In the genomic region with DNA sequence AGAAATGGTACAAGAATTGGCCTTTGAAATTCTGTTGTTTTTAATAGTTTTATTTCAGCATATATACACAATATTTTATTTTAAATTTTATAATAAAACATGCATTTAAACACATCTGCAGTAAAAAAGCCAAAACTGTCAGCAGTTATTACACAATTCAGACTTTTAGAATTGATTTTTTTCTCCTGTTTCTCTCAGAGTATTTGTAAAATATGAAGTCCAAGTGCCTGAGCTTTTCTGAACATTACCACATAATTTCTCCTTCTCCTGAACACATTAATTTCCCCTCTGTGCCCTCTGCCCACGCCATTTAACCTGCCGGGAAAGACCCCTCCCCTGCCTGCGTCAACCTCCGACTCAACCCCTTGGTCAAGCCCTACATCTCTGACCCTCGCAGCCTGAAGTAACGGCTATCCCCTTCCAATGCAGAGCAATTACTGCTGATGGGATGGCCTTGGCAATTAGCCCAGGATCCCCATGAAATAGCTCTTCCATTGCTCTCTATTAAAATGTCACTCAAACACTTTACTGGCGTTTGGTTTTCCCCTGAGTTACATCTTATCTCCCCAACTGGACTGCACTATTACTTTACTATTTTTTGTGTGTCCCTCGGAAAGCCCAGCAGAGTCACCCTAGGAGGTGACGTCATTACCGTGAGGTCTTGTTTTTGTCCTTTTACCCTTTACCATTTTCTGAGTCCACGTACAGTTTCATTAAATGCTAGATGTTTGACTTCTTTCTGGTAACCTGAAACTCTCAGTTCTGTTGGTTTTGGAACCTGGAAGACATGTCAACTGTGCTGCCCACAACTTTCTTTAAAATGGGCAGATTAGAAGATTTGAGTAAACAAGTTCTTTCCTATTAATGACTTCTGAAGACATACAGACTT, we compare ENCODE assay signal across 1 cellular context.
TF ChIP-seq lines count a peak whose summit lies in the region.

No MANE protein-coding gene starts in this region.

TF ChIP-seq in K562, 482 proteins besides CTCF, POLR2A, EP300 and RAD21 (continued from another document and continues in another):
- no peak for TF ChIP-seq E4F1 (CRISPR knock-in tag; IDR thresholded peaks at IDR 0.05; ENCODE audit: borderline replicate concordance)
- peak; percentile 40; the same call in 1 of the 2 replicates for TF ChIP-seq MAFG (tag; conservative IDR thresholded peaks at IDR 0.05)
- TF ChIP-seq ZNF444 (CRISPR knock-in tag; IDR thresholded peaks at IDR 0.05): no peak
- TF ChIP-seq ZBTB1 (CRISPR knock-in tag; IDR thresholded peaks at IDR 0.05; ENCODE audit: borderline replicate concordance, low read depth): no peak
- TF ChIP-seq HOXB6 (CRISPR knock-in tag; IDR thresholded peaks at IDR 0.05; ENCODE audit: borderline replicate concordance): no peak
- TF ChIP-seq, protein P1, sequence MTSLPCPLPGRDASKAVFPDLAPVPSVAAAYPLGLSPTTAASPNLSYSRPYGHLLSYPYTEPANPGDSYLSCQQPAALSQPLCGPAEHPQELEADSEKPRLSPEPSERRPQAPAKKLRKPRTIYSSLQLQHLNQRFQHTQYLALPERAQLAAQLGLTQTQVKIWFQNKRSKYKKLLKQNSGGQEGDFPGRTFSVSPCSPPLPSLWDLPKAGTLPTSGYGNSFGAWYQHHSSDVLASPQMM (CRISPR knock-in tag; IDR thresholded peaks at IDR 0.05): no peak
- TF ChIP-seq PCBP2 (IDR thresholded peaks at IDR 0.05; ENCODE audit: low read depth, low read length, poor library complexity, severe bottlenecking): no peak
- TF ChIP-seq DPF2 (IDR thresholded peaks at IDR 0.05): peak; percentile 74; the same call in 1 of the 2 replicates
- TF ChIP-seq ZNF197 (CRISPR knock-in tag; IDR thresholded peaks at IDR 0.05; ENCODE audit: low read depth): no peak
- TF ChIP-seq TRIM24 (IDR thresholded peaks at IDR 0.05): no peak
- no peak for TF ChIP-seq RBM34 (IDR thresholded peaks at IDR 0.05; ENCODE audit: borderline replicate concordance, insufficient read depth, low read length)
- TF ChIP-seq MCM5 (IDR thresholded peaks at IDR 0.05; ENCODE audit: low read depth): no peak
- no peak for TF ChIP-seq CCNT2 (IDR thresholded peaks at IDR 0.05; ENCODE audit: borderline replicate concordance, extremely low read depth, insufficient read length, low read depth, low read length)
- no peak for TF ChIP-seq ETV6 (IDR thresholded peaks at IDR 0.05; ENCODE audit: borderline replicate concordance in 1 of 2, low read depth in 2 of 2, low read length in 1 of 2)
- TF ChIP-seq ETV6 (CRISPR knock-in tag; IDR thresholded peaks at IDR 0.05; ENCODE audit: borderline replicate concordance): no peak
- TF ChIP-seq SMARCA4 (IDR thresholded peaks at IDR 0.05): peak; percentile 67; the same call in 1 of the 2 replicates
- TF ChIP-seq ESRRB (CRISPR knock-in tag; IDR thresholded peaks at IDR 0.05; ENCODE audit: borderline replicate concordance): no peak
- TF ChIP-seq, protein P2, sequence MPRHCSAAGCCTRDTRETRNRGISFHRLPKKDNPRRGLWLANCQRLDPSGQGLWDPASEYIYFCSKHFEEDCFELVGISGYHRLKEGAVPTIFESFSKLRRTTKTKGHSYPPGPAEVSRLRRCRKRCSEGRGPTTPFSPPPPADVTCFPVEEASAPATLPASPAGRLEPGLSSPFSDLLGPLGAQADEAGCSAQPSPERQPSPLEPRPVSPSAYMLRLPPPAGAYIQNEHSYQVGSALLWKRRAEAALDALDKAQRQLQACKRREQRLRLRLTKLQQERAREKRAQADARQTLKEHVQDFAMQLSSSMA (CRISPR knock-in tag; IDR thresholded peaks at IDR 0.05): no peak
- no peak for TF ChIP-seq FOXM1 (IDR thresholded peaks at IDR 0.05; ENCODE audit: low read depth)
- TF ChIP-seq FOXM1 (CRISPR knock-in tag; IDR thresholded peaks at IDR 0.05; ENCODE audit: low read depth): no peak
- TF ChIP-seq, protein P3, sequence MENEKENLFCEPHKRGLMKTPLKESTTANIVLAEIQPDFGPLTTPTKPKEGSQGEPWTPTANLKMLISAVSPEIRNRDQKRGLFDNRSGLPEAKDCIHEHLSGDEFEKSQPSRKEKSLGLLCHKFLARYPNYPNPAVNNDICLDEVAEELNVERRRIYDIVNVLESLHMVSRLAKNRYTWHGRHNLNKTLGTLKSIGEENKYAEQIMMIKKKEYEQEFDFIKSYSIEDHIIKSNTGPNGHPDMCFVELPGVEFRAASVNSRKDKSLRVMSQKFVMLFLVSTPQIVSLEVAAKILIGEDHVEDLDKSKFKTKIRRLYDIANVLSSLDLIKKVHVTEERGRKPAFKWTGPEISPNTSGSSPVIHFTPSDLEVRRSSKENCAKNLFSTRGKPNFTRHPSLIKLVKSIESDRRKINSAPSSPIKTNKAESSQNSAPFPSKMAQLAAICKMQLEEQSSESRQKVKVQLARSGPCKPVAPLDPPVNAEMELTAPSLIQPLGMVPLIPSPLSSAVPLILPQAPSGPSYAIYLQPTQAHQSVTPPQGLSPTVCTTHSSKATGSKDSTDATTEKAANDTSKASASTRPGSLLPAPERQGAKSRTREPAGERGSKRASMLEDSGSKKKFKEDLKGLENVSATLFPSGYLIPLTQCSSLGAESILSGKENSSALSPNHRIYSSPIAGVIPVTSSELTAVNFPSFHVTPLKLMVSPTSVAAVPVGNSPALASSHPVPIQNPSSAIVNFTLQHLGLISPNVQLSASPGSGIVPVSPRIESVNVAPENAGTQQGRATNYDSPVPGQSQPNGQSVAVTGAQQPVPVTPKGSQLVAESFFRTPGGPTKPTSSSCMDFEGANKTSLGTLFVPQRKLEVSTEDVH (IDR thresholded peaks at IDR 0.05; ENCODE audit: low read depth, partially characterized antibody): no peak
- no peak for TF ChIP-seq ZSCAN29 (IDR thresholded peaks at IDR 0.05)
- TF ChIP-seq TFE3 (CRISPR knock-in tag; IDR thresholded peaks at IDR 0.05): no peak
- TF ChIP-seq SMARCE1 (IDR thresholded peaks at IDR 0.05): peak; percentile 27; the same call in 1 of the 2 replicates
- peak; percentile 7; the same call in 1 of the 2 replicates for TF ChIP-seq NCOR1 (IDR thresholded peaks at IDR 0.05)
- TF ChIP-seq, protein P4, sequence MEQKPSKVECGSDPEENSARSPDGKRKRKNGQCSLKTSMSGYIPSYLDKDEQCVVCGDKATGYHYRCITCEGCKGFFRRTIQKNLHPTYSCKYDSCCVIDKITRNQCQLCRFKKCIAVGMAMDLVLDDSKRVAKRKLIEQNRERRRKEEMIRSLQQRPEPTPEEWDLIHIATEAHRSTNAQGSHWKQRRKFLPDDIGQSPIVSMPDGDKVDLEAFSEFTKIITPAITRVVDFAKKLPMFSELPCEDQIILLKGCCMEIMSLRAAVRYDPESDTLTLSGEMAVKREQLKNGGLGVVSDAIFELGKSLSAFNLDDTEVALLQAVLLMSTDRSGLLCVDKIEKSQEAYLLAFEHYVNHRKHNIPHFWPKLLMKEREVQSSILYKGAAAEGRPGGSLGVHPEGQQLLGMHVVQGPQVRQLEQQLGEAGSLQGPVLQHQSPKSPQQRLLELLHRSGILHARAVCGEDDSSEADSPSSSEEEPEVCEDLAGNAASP (IDR thresholded peaks at IDR 0.05): no peak
- no peak for TF ChIP-seq NR1H2 (CRISPR knock-in tag; IDR thresholded peaks at IDR 0.05)
- no peak for TF ChIP-seq ZMIZ1 (IDR thresholded peaks at IDR 0.05; ENCODE audit: low read depth in 2 of 2, low read length in 2 of 2)
- TF ChIP-seq U2AF1 (optimal IDR thresholded peaks at IDR 0.05; ENCODE audit: low read depth, low read length): no peak
- TF ChIP-seq FOXJ2 (tag; IDR thresholded peaks at IDR 0.05): no peak
- TF ChIP-seq MTA1 (IDR thresholded peaks at IDR 0.05; ENCODE audit: borderline replicate concordance): 0 out of 2 replicates have a peak, but pooled peaks have one; percentile 39
- TF ChIP-seq PTBP1 (IDR thresholded peaks at IDR 0.05; ENCODE audit: low read depth, low read length): no peak
- 0 out of 2 replicates have a peak, but pooled peaks have one; percentile 29 for TF ChIP-seq NFE2 (IDR thresholded peaks at IDR 0.05; ENCODE audit: low read depth)
- no peak for TF ChIP-seq SREBF1 (IDR thresholded peaks at IDR 0.05; ENCODE audit: borderline replicate concordance, low read depth, low read length)
- no peak for TF ChIP-seq SLC30A9 (CRISPR knock-in tag; IDR thresholded peaks at IDR 0.05)
- no peak for TF ChIP-seq HIVEP1 (CRISPR knock-in tag; IDR thresholded peaks at IDR 0.05)
- TF ChIP-seq CREB3 (tag; conservative IDR thresholded peaks at IDR 0.05; ENCODE audit: low read depth): no peak
- TF ChIP-seq, protein P5, sequence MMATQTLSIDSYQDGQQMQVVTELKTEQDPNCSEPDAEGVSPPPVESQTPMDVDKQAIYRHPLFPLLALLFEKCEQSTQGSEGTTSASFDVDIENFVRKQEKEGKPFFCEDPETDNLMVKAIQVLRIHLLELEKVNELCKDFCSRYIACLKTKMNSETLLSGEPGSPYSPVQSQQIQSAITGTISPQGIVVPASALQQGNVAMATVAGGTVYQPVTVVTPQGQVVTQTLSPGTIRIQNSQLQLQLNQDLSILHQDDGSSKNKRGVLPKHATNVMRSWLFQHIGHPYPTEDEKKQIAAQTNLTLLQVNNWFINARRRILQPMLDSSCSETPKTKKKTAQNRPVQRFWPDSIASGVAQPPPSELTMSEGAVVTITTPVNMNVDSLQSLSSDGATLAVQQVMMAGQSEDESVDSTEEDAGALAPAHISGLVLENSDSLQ (IDR thresholded peaks at IDR 0.05): peak; percentile 93
- TF ChIP-seq, protein P6, sequence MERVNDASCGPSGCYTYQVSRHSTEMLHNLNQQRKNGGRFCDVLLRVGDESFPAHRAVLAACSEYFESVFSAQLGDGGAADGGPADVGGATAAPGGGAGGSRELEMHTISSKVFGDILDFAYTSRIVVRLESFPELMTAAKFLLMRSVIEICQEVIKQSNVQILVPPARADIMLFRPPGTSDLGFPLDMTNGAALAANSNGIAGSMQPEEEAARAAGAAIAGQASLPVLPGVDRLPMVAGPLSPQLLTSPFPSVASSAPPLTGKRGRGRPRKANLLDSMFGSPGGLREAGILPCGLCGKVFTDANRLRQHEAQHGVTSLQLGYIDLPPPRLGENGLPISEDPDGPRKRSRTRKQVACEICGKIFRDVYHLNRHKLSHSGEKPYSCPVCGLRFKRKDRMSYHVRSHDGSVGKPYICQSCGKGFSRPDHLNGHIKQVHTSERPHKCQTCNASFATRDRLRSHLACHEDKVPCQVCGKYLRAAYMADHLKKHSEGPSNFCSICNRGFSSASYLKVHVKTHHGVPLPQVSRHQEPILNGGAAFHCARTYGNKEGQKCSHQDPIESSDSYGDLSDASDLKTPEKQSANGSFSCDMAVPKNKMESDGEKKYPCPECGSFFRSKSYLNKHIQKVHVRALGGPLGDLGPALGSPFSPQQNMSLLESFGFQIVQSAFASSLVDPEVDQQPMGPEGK (CRISPR knock-in tag; IDR thresholded peaks at IDR 0.05; ENCODE audit: borderline replicate concordance): no peak
- TF ChIP-seq ATF7 (IDR thresholded peaks at IDR 0.05): peak; percentile 99
- no peak for TF ChIP-seq ZNF830 (CRISPR knock-in tag; IDR thresholded peaks at IDR 0.05)
- TF ChIP-seq RB1 (IDR thresholded peaks at IDR 0.05; ENCODE audit: low read depth): no peak
- TF ChIP-seq ZNF12 (CRISPR knock-in tag; IDR thresholded peaks at IDR 0.05): no peak
